ENCODE assay signal across 32 cellular contexts in the genomic region with DNA sequence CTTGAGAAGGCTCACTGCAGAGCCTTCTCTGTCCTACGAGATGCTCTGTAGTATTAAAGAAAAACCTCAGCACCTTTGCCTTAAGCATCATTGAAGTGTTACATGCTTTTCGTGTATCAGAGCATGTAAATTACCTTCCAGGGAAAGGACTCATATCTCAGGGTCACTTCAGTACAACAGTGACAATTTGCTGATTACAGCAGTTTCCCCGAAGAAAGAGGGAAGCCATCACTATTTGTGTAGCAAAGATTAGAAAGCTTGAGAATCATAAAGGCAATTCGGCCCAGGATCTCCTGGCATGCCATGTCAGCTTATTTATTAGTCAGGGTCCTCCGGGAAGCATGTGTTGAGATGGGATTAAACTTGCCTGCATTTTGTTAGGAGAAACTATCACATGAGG. TPM values are rescaled to one million over a fixed set of nuclear protein-coding genes. Genes with fewer than 3 reads are reported as not detected.
"Had no signal": no experiment of that assay in that cellular context is flagged by ENCODE, and none has a peak within 500 bp of the region (broad histone marks: within the 10 kb centered on the region; RNA-seq: fewer than 3 reads in every experiment).

No MANE protein-coding gene starts in this region.

- H3K27me3 Mint-ChIP-seq: stimulated activated naive CD8-positive, alpha-beta T cell treated with anti-CD3 and anti-CD28 coated beads, Interleukin-15, amount 100 ng/mL, for 72 hours had no signal

- H3K27ac Mint-ChIP-seq: naive B cell; naive thymus-derived CD8-positive, alpha-beta T cell; natural killer cell treated with Interleukin-12 subunit alpha and Interleukin-12 subunit beta and Interleukin-15 and Interleukin-18, amount 100 ng/mL, for 72 hours; nephron progenitor cell; progenitor cell of endocrine pancreas; stimulated activated naive CD8-positive, alpha-beta T cell treated with anti-CD3 and anti-CD28 coated beads, Interleukin-15, amount 100 ng/mL, for 72 hours; type B pancreatic cell had no signal

- H3K4me2 ChIP-seq: smooth muscle cell had no signal

- H3K9ac ChIP-seq: parathyroid adenoma had no signal

- H3K27me3 ChIP-seq: ovary, testis, upper lobe of right lung, uterus had no signal

- H3K36me3 ChIP-seq: ovary, spleen, suprapubic skin, tibial artery, transverse colon, upper lobe of right lung, uterus had no signal

- H3K36me3 Mint-ChIP-seq: naive B cell; naive thymus-derived CD8-positive, alpha-beta T cell; natural killer cell treated with Interleukin-12 subunit alpha and Interleukin-12 subunit beta and Interleukin-15 and Interleukin-18, amount 100 ng/mL, for 72 hours; type B pancreatic cell had no signal

- H3K9me3 Mint-ChIP-seq: natural killer cell treated with Interleukin-12 subunit alpha and Interleukin-12 subunit beta and Interleukin-15 and Interleukin-18, amount 100 ng/mL, for 72 hours; nephron progenitor cell; neural crest cell; stimulated activated naive CD8-positive, alpha-beta T cell treated with anti-CD3 and anti-CD28 coated beads, Interleukin-15, amount 100 ng/mL, for 72 hours; type B pancreatic cell had no signal

- H3K4me3 Mint-ChIP-seq: naive B cell; naive thymus-derived CD8-positive, alpha-beta T cell; natural killer cell treated with Interleukin-12 subunit alpha and Interleukin-12 subunit beta and Interleukin-15 and Interleukin-18, amount 100 ng/mL, for 72 hours; nephron progenitor cell; neural crest cell; stimulated activated naive CD8-positive, alpha-beta T cell treated with anti-CD3 and anti-CD28 coated beads, Interleukin-15, amount 100 ng/mL, for 72 hours; type B pancreatic cell had no signal

- H2AFZ ChIP-seq: parathyroid adenoma had no signal

- H3K4me1 ChIP-seq: parathyroid adenoma, psoas muscle, spleen, suprapubic skin, testis, transverse colon, upper lobe of right lung, uterus had no signal

- H3K79me2 ChIP-seq: parathyroid adenoma had no signal

- H3K4me3 ChIP-seq: ovary, psoas muscle, skin epidermis, smooth muscle cell, spleen, suprapubic skin, testis, tibial artery, transverse colon, upper lobe of right lung, uterus had no signal

- ATAC-seq: naive thymus-derived CD8-positive, alpha-beta T cell; psoas muscle; sciatic nerve; stimulated activated naive CD8-positive, alpha-beta T cell treated with anti-CD3 and anti-CD28 coated beads, Interleukin-15, amount 100 ng/mL, for 72 hours; stimulated activated naive CD8-positive, alpha-beta T cell treated with anti-CD3 and anti-CD28 coated beads, Interleukin-15, Interleukin-2, amounts not matched to agents 100 U/mL and 50 U/mL, for 24 hours; upper lobe of right lung had no signal

- H3K27ac ChIP-seq: ovary, parathyroid adenoma, psoas muscle, skin epidermis, spleen, suprapubic skin, testis, tibial artery, transverse colon, upper lobe of right lung, uterus had no signal

- H3K9me3 ChIP-seq: ovary, psoas muscle, spleen, suprapubic skin, testis, tibial artery, transverse colon, upper lobe of right lung, uterus had no signal

- H3K4me1 Mint-ChIP-seq: naive B cell; naive thymus-derived CD8-positive, alpha-beta T cell; nephron progenitor cell; stimulated activated naive CD8-positive, alpha-beta T cell treated with anti-CD3 and anti-CD28 coated beads, Interleukin-15, amount 100 ng/mL, for 72 hours had no signal

- DNase-seq: naive B cell; naive thymus-derived CD8-positive, alpha-beta T cell; nephron progenitor cell; occipital lobe; ovary; posterior cingulate gyrus; psoas muscle; right cardiac atrium; spleen; stimulated activated CD4-positive, alpha-beta T cell treated with anti-CD3 and anti-CD28 coated beads, Interleukin-12 subunit alpha, Interleukin-12 subunit beta, amount 100 ng/mL, for 4 hours; stimulated activated CD4-positive, alpha-beta T cell treated with anti-CD3 and anti-CD28 coated beads, Interleukin-1b, Interleukin-23, amount 100 ng/mL, for 48 hours; stimulated activated CD4-positive, alpha-beta T cell treated with anti-CD3 and anti-CD28 coated beads, Interleukin-4, amount 100 ng/mL, for 1 hour; stimulated activated CD4-positive, alpha-beta T cell treated with anti-CD3 and anti-CD28 coated beads, Interleukin-4, amount 100 ng/mL, for 4 hours; stimulated activated CD8-positive, alpha-beta memory T cell treated with anti-CD3 and anti-CD28 coated beads, Interleukin-4, amount 100 ng/mL, for 48 hours; stimulated activated naive CD4-positive, alpha-beta T cell; stimulated activated naive CD8-positive, alpha-beta T cell treated with anti-CD3 and anti-CD28 coated beads, Interleukin-15, amount 100 ng/mL, for 72 hours; stimulated activated naive CD8-positive, alpha-beta T cell treated with anti-CD3 and anti-CD28 coated beads, Interleukin-15, Interleukin-2, amounts not matched to agents 100 U/mL and 50 U/mL, for 24 hours; substantia nigra; testis; tibial artery; transverse colon; upper lobe of right lung; uterus had no signal

RNA-seq across cellular contexts. Expression of a gene that starts 55.1 kb away (rescaled TPM):
- total RNA-seq: naive thymus-derived CD8-positive, alpha-beta T cell; natural killer cell treated with Interleukin-12 subunit alpha and Interleukin-12 subunit beta and Interleukin-15 and Interleukin-18, amount 100 ng/mL, for 72 hours; ovary; psoas muscle; sciatic nerve; suprapubic skin had no signal
- polyA plus RNA-seq: naive thymus-derived CD8-positive, alpha-beta T cell; right cardiac atrium had no signal
